ENCODE assay signal across 17 cellular contexts in the genomic region with DNA sequence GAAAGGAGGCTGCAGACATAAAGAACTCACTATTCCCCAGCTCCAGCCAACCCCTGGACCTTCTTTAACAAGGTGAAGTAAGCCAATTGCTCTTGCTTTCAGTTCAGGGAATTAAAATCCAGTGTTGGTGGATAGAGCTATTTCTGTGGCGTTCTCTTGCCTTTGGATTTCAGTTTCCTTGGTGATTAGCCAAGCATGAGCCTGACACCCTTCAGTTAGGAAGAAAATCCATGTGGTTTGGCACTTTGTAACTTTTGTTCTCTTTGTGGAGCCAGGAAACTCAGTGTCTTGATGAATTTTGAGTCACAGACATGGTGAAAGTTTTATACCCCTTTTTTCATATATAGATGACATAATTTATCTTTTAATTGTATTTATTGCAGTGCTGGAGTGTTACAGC.
DNase-seq lines count a peak whose midpoint lies in the region; ATAC-seq and TF ChIP-seq lines count a peak whose summit lies in the region.
"Had no signal": no experiment of that assay in that cellular context is flagged by ENCODE, and none has a peak within 500 bp of the region (broad histone marks: within the 10 kb centered on the region; RNA-seq: fewer than 3 reads in every experiment).

No MANE protein-coding gene starts in this region.

- H3K9ac ChIP-seq in neural progenitor cell, result no peak overlapping the region

- TF ChIP-seq CTCF in neural progenitor cell (IDR thresholded peaks at IDR 0.05) (no peak), upper lobe of right lung (IDR thresholded peaks at IDR 0.05) (no peak), Peyer's patch (IDR thresholded peaks at IDR 0.05) (no peak)

- no peaks in the 10 kb centered on the region for H3F3A ChIP-seq in neural progenitor cell (ENCODE audit: low read depth)

- intact Hi-C loops in upper lobe of right lung (cut with DNase I), result no loop called here

- H4K20me1 ChIP-seq in neural progenitor cell (ENCODE audit: low read depth), result no peaks in the 10 kb centered on the region

- H3K27me3 Mint-ChIP-seq in neural progenitor cell (ENCODE audit: insufficient read depth, low read depth), result no peaks in the 10 kb centered on the region

- H3K79me2 ChIP-seq in neural progenitor cell (ENCODE audit: low read depth), result no peaks in the 10 kb centered on the region

- no peak for ATAC-seq in upper lobe of right lung
- ATAC-seq in HG03439 (IDR thresholded peaks at IDR 0.05; ENCODE audit: unreplicated experiment), result no peak
- ATAC-seq: PC-3 had no signal

- no peak overlapping the region for H3K4me2 ChIP-seq in neural progenitor cell

- no peak overlapping the region for H2AFZ ChIP-seq in neural progenitor cell (replicated peaks)

- TF ChIP-seq POLR2A in Peyer's patch (IDR thresholded peaks at IDR 0.05), result no peak

- no peaks in the 10 kb centered on the region for H3K36me3 Mint-ChIP-seq in neural progenitor cell

- H3K9me3 ChIP-seq in neural progenitor cell (ENCODE audit: low read depth) (no peaks in the 10 kb centered on the region), upper lobe of right lung (no peaks in the 10 kb centered on the region), Peyer's patch (no peaks in the 10 kb centered on the region)
- H3K9me3 ChIP-seq: BE2C, SJCRH30 had no signal

- peaks cover 2% of the 10 kb centered on the region for H3K9me3 Mint-ChIP-seq in neural progenitor cell
- H3K9me3 Mint-ChIP-seq: CD4-positive, alpha-beta T cell had no signal

- H3K4me1 ChIP-seq in neural progenitor cell (peaks cover 9% of the 10 kb centered on the region), upper lobe of right lung (no peaks in the 10 kb centered on the region), Peyer's patch (no peaks in the 10 kb centered on the region)
- H3K4me1 ChIP-seq: BE2C, SJCRH30 had no signal

- H3K4me3 ChIP-seq in neural progenitor cell (no peak overlapping the region), upper lobe of right lung (no peak overlapping the region), Peyer's patch (no peak overlapping the region)
- H3K4me3 ChIP-seq: SJCRH30 had no signal

- DNase-seq in astrocyte of the hippocampus (ENCODE audit: low read depth, low spot score) (peak; percentile 71), fibroblast of peridontal ligament (ENCODE audit: extremely low read depth) (peak; percentile 45), neural progenitor cell (ENCODE audit: low spot score) (no peak), upper lobe of right lung (no peak), Peyer's patch (no peak)
- no peak for DNase-seq in stimulated activated CD4-positive, alpha-beta T cell treated with anti-CD3 and anti-CD28 coated beads, Interleukin-2, amount 100 ng/mL, for 48 hours
- DNase-seq: ACHN; BE2C; CD4-positive, alpha-beta T cell; DMS53; HCEC 1CT; NCI-H1105 treated with DMSO at 0.1 percent for 48 hours; NCI-H1694 treated with DMSO at 0.1 percent for 48 hours; NCI-H748 treated with DMSO at 0.1 percent for 48 hours; PC-3; SJCRH30 had no signal

- no peaks in the 10 kb centered on the region for H3K36me3 ChIP-seq in neural progenitor cell
- H3K36me3 ChIP-seq in upper lobe of right lung, result no peaks in the 10 kb centered on the region
- H3K36me3 ChIP-seq in Peyer's patch, result no peaks in the 10 kb centered on the region
- H3K36me3 ChIP-seq: BE2C, SJCRH30 had no signal

- no peak overlapping the region for H3K4me3 Mint-ChIP-seq in neural progenitor cell
- H3K4me3 Mint-ChIP-seq: CD4-positive, alpha-beta T cell had no signal

- H3K27me3 ChIP-seq in neural progenitor cell (no peaks in the 10 kb centered on the region), upper lobe of right lung (no peaks in the 10 kb centered on the region), Peyer's patch (no peaks in the 10 kb centered on the region)
- H3K27me3 ChIP-seq: SJCRH30 had no signal

- peak overlapping the region; percentile 97 for H3K27ac Mint-ChIP-seq in neural progenitor cell
- H3K27ac Mint-ChIP-seq: CD4-positive, alpha-beta T cell had no signal

- H3K4me1 Mint-ChIP-seq in neural progenitor cell, result peaks cover 46% of the 10 kb centered on the region

- no peak overlapping the region for H3K27ac ChIP-seq in neural progenitor cell
- no peak overlapping the region for H3K27ac ChIP-seq in upper lobe of right lung
- H3K27ac ChIP-seq in Peyer's patch, result no peak overlapping the region
- H3K27ac ChIP-seq: SJCRH30 had no signal

Comparison
In these comparisons a context has a peak if more than half of its experiments do, and no peak if none do; other contexts are left out.
1. DNase-seq: peak in astrocyte of the hippocampus (single experiment) and fibroblast of peridontal ligament (single experiment); none in neural progenitor cell (single experiment), upper lobe of right lung (single experiment), Peyer's patch (0 of 3) and stimulated activated CD4-positive, alpha-beta T cell treated with anti-CD3 and anti-CD28 coated beads, Interleukin-2, amount 100 ng/mL, for 48 hours (0 of 2).